9 cellular contexts compared by ENCODE assay signal in the genomic region with DNA sequence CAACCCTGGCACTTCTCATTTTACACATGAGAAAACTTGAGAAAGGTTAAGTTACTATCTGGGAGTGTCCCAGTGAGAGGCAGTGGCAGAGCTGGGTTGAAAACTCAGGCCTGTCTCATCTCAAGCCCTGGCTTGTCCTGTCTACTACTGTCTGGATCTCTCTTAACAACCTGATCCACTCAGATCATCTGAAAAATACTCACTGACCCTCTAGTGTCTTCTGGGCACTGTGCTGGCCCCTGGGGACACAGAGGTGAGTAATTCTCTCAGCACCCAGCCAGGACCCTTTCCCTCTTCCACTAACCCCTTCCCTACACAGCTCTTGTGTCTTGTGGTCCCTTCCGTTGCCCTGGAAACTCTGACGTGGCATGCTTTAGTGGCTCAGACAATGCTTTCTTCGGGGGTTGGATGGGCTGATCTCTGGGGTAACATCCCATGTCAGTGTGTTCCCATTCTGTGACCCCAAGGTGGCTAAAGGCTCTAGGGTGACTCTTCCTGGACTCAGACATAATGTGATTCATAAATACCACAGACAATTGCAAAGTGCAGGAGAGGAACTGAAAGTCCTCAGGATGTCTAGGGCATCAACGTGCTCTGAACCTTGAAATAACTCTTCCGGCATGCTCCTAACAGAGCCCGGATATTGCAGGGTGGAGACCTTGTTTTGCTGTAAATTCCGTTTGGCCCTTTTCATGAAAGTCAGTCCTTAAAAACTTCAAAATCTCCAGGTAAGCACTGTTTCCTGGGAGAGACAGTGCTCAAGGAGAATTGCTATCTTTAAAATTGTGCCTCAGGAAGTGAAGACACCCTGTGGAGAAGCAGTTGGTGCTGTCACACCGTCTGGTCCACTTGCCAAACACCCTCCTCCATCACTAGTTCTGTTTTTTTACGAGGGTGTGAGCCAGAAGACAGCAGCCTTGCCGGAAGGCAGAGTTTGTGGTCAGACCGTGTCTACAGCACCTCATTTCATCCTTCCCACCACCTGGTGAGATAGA. TPM values are rescaled to one million over a fixed set of nuclear protein-coding genes. Genes with fewer than 3 reads are reported as not detected.
DNase-seq lines count a peak whose midpoint lies in the region; ATAC-seq and TF ChIP-seq lines count a peak whose summit lies in the region.
"Had no signal": no experiment of that assay in that cellular context is flagged by ENCODE, and none has a peak within 500 bp of the region (broad histone marks: within the 10 kb centered on the region; RNA-seq: fewer than 3 reads in every experiment).

No MANE protein-coding gene starts in this region.

- peaks cover 12% of the 10 kb centered on the region for H3K9me3 Mint-ChIP-seq in nephron progenitor cell

- DNase-seq in NOMO-1 (lab: John Stamatoyannopoulos, UW; ENCODE audit: unreplicated experiment in 2 of 2) (peak; percentile 93 to 97), activated T-helper 1 cell treated with Interleukin-2 at 50 U/mL for 16 hours (ENCODE audit: low read depth) (peak; percentile 53), nephron progenitor cell (no peak), AG08395 (ENCODE audit: low spot score) (no peak), sciatic nerve (ENCODE audit: low spot score) (no peak), DMS153 treated with DMSO at 0.1 percent for 48 hours (lab: John Stamatoyannopoulos, UW; ENCODE audit: unreplicated experiment) (no peak)

- ATAC-seq in GM18505 (IDR thresholded peaks at IDR 0.05; ENCODE audit: unreplicated experiment), result peak; percentile 70
- ATAC-seq in HG02623 (IDR thresholded peaks at IDR 0.05; ENCODE audit: unreplicated experiment), result peak; percentile 65
- no peak for ATAC-seq in sciatic nerve

- peaks cover 58% of the 10 kb centered on the region for H3K4me1 Mint-ChIP-seq in nephron progenitor cell

- no peak for TF ChIP-seq POLR2A in GM18505 (IDR thresholded peaks at IDR 0.05; ENCODE audit: borderline replicate concordance, extremely low read depth, insufficient read depth, insufficient read length)

- peaks cover 35% of the 10 kb centered on the region for H3K27me3 Mint-ChIP-seq in nephron progenitor cell (ENCODE audit: low read depth, poor library complexity)

- no peak overlapping the region for H3K4me3 Mint-ChIP-seq in nephron progenitor cell

- intact Hi-C loops in sciatic nerve (cut with DNase I), result no loop called here

- TF ChIP-seq CTCF in nephron progenitor cell (IDR thresholded peaks at IDR 0.05), result no peak

- H3K36me3 Mint-ChIP-seq in nephron progenitor cell (ENCODE audit: low read depth), result peaks cover 6% of the 10 kb centered on the region

- H3K27ac Mint-ChIP-seq in nephron progenitor cell, result peak overlapping the region; percentile 87

RNA-seq across cellular contexts. Expression of a gene that starts 4.0 kb away (rescaled TPM):
- 1.3 TPM for total RNA-seq in sciatic nerve
- total RNA-seq: NCI-H460 had no signal

RNA-seq across cellular contexts. Expression of a gene that starts 34.8 kb away (rescaled TPM):
- total RNA-seq in sciatic nerve, result 12.2 TPM

Comparison
In these comparisons a context has a peak if more than half of its experiments do, and no peak if none do; other contexts are left out.
1. DNase-seq: peak in NOMO-1 (2 of 2) and activated T-helper 1 cell treated with Interleukin-2 at 50 U/mL for 16 hours (single experiment); none in nephron progenitor cell (single experiment), AG08395 (single experiment), sciatic nerve (single experiment) and DMS153 treated with DMSO at 0.1 percent for 48 hours (single experiment).